Comparison of ENCODE assay signal across 1 cellular context in genomic region chr12:52434096-52434733, GRCh38.
TF ChIP-seq lines count a peak whose summit lies in the region.

Gene KRT75 (minus strand): TSS chr12:52434371. CDS start chr12:52434304, 67 bp downstream.

TF ChIP-seq in H1, 55 proteins besides CTCF, POLR2A, EP300 and RAD21:
- TF ChIP-seq SIN3A (conservative IDR thresholded peaks at IDR 0.05 in 1 of 2, IDR thresholded peaks at IDR 0.05 in 1 of 2; ENCODE audit: low read depth in 1 of 2, low read length in 2 of 2) (no peak), BCL11A (IDR thresholded peaks at IDR 0.05; ENCODE audit: low read depth in 2 of 2, low read length in 2 of 2) (no peak), CHD2 (IDR thresholded peaks at IDR 0.05; ENCODE audit: low read length) (no peak), GTF2F1 (IDR thresholded peaks at IDR 0.05; ENCODE audit: borderline replicate concordance, low read depth, low read length) (no peak), SP1 (IDR thresholded peaks at IDR 0.05; ENCODE audit: low read depth, low read length) (no peak)
- TF ChIP-seq, protein P1, sequence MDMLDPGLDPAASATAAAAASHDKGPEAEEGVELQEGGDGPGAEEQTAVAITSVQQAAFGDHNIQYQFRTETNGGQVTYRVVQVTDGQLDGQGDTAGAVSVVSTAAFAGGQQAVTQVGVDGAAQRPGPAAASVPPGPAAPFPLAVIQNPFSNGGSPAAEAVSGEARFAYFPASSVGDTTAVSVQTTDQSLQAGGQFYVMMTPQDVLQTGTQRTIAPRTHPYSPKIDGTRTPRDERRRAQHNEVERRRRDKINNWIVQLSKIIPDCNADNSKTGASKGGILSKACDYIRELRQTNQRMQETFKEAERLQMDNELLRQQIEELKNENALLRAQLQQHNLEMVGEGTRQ (IDR thresholded peaks at IDR 0.05; ENCODE audit: low read length) = no peak
